Comparison of ENCODE assay signal across 1 cellular context in genomic region chr20:51688600-51688999, GRCh38.
TF ChIP-seq lines count a peak whose summit lies in the region.

No MANE protein-coding gene starts in this region.

TF ChIP-seq in SK-N-SH, 30 proteins besides CTCF, POLR2A, EP300 and RAD21 (continued from another document):
- TF ChIP-seq, protein P1, sequence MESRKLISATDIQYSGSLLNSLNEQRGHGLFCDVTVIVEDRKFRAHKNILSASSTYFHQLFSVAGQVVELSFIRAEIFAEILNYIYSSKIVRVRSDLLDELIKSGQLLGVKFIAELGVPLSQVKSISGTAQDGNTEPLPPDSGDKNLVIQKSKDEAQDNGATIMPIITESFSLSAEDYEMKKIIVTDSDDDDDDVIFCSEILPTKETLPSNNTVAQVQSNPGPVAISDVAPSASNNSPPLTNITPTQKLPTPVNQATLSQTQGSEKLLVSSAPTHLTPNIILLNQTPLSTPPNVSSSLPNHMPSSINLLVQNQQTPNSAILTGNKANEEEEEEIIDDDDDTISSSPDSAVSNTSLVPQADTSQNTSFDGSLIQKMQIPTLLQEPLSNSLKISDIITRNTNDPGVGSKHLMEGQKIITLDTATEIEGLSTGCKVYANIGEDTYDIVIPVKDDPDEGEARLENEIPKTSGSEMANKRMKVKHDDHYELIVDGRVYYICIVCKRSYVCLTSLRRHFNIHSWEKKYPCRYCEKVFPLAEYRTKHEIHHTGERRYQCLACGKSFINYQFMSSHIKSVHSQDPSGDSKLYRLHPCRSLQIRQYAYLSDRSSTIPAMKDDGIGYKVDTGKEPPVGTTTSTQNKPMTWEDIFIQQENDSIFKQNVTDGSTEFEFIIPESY (IDR thresholded peaks at IDR 0.05; ENCODE audit: borderline replicate concordance, low read depth), result no peak
- TF ChIP-seq ELF1 (IDR thresholded peaks at IDR 0.05) (no peak), MAX (IDR thresholded peaks at IDR 0.05; ENCODE audit: low read depth) (no peak), RFX5 (IDR thresholded peaks at IDR 0.05; ENCODE audit: low read length) (no peak), GATA2 (CRISPR knock-in tag; IDR thresholded peaks at IDR 0.05) (no peak), TEAD4 (IDR thresholded peaks at IDR 0.05; ENCODE audit: borderline replicate concordance, insufficient read depth) (no peak), MXI1 (IDR thresholded peaks at IDR 0.05; ENCODE audit: low read depth, low read length) (no peak), FOXM1 (IDR thresholded peaks at IDR 0.05; ENCODE audit: low read depth) (no peak), NRF1 (IDR thresholded peaks at IDR 0.05; ENCODE audit: low read depth, low read length) (no peak), FOSL2 (IDR thresholded peaks at IDR 0.05; ENCODE audit: borderline replicate concordance, low read depth) (no peak), MEF2A (IDR thresholded peaks at IDR 0.05; ENCODE audit: borderline replicate concordance, low read depth) (no peak), POLR2AphosphoS5 (IDR thresholded peaks at IDR 0.05; ENCODE audit: low read depth, low read length) (no peak), GABPA (IDR thresholded peaks at IDR 0.05; ENCODE audit: low read depth) (no peak), CHD2 (IDR thresholded peaks at IDR 0.05; ENCODE audit: low read length, partially characterized antibody) (no peak), TCF12 (IDR thresholded peaks at IDR 0.05) (no peak), RXRA (IDR thresholded peaks at IDR 0.05; ENCODE audit: borderline replicate concordance, low read depth) (no peak)
TF ChIP-seq in SK-N-SH: peak in this region for 0.
